In genomic region chr15:98609144-98609852, GRCh38 we compare ENCODE assay signal across 11 cellular contexts. TPM values are rescaled to one million over a fixed set of nuclear protein-coding genes. Genes with fewer than 3 reads are reported as not detected.
A peak's percentile ranks its signal among the peaks of the same experiment; 100 is the strongest.
DNase-seq lines count a peak whose midpoint lies in the region; ATAC-seq and TF ChIP-seq lines count a peak whose summit lies in the region.
"Had no signal": no experiment of that assay in that cellular context is flagged by ENCODE, and none has a peak within 500 bp of the region (broad histone marks: within the 10 kb centered on the region; RNA-seq: fewer than 3 reads in every experiment).

No MANE protein-coding gene starts in this region.

- H3K9me3 Mint-ChIP-seq in WTC11 = no peaks in the 10 kb centered on the region

- TF ChIP-seq EP300 in transverse colon (IDR thresholded peaks at IDR 0.05; ENCODE audit: low read depth) = no peak

- H3K27ac ChIP-seq in transverse colon = no peak overlapping the region
- H3K27ac ChIP-seq: BLaER1 had no signal

- no peaks in the 10 kb centered on the region for H3K27me3 Mint-ChIP-seq in WTC11 (ENCODE audit: low read depth)

- in situ Hi-C loops in ACHN (cut with HindIII; ENCODE audit: low pct_ligation_motif_present, low pct_unique_long_range_greater_than_20kb, low sequenced_read_pairs) (no loop called here), transverse colon (cut with MboI; ENCODE audit: low pct_ligation_motif_present in 1 of 4, low pct_unique_long_range_greater_than_20kb in 1 of 4, low sequenced_read_pairs in 3 of 4) (no loop called here)

- peaks cover 12% of the 10 kb centered on the region for H3K4me1 Mint-ChIP-seq in WTC11

- ATAC-seq in WTC11 (peak; percentile 90), GM18870 (IDR thresholded peaks at IDR 0.05; ENCODE audit: unreplicated experiment) (no peak), HG02852 (IDR thresholded peaks at IDR 0.05; ENCODE audit: unreplicated experiment) (no peak)

- H3K36me3 Mint-ChIP-seq in WTC11 = no peaks in the 10 kb centered on the region

- TF ChIP-seq CTCF in HFF-Myc (IDR thresholded peaks at IDR 0.05; ENCODE audit: low read depth, low read length, missing control alignments) (no peak), WTC11 (IDR thresholded peaks at IDR 0.05) (no peak), transverse colon (IDR thresholded peaks at IDR 0.05) (no peak)

- H3K4me3 Mint-ChIP-seq in WTC11 = no peak overlapping the region

- no peak overlapping the region for H3K4me3 ChIP-seq in HFF-Myc (replicated peaks; ENCODE audit: low read depth, low read length)
- no peak overlapping the region for H3K4me3 ChIP-seq in transverse colon
- H3K4me3 ChIP-seq: BLaER1 had no signal

- no peaks in the 10 kb centered on the region for H3K36me3 ChIP-seq in transverse colon
- H3K36me3 ChIP-seq: BLaER1 had no signal

- no peaks in the 10 kb centered on the region for H3K4me1 ChIP-seq in transverse colon

- whole genome bisulfite sequencing in transverse colon (ENCODE audit: low coverage in 1 of 2), 2 donors = 40 to 72% methylated on average over 3 to 9 of the region's 9 CpGs

- intact Hi-C loops in transverse colon (cut with DNase I; ENCODE audit: low total_unique reads) = no loop called here

- CTCF ChIA-PET in WTC11 (lab: Charles Lee) = interaction anchor here (1.5 kb wide), 1 partner anchor 38 kb away, joined by 3 read pairs; no protein-coding TSS in a partner anchor

- no peak for TF ChIP-seq POLR2A in transverse colon (IDR thresholded peaks at IDR 0.05)

- peaks cover 4% of the 10 kb centered on the region for H3K27me3 ChIP-seq in transverse colon
- H3K27me3 ChIP-seq: BLaER1 had no signal

- DNase-seq in ACHN (peak; percentile 74), HFF-Myc (ENCODE audit: extremely low read depth, low read depth) (peak; percentile 58), WTC11 (ENCODE audit: low spot score) (peak; percentile 38), iPS-NIHi7 (ENCODE audit: extremely low spot score) (peak; percentile 66), transverse colon (no peak), NCI-H1092 treated with DMSO at 0.1 percent for 48 hours (lab: John Stamatoyannopoulos, UW) (no peak)
- DNase-seq: NCI-H2029, SIG-M5 had no signal

- POLR2A ChIA-PET in WTC11 (lab: Charles Lee) = no interaction called here

- H3K27ac Mint-ChIP-seq in WTC11 = peak overlapping the region; percentile 78

- H3K9me3 ChIP-seq in transverse colon = no peaks in the 10 kb centered on the region
- H3K9me3 ChIP-seq: BLaER1 had no signal

TF ChIP-seq in WTC11, 78 proteins besides CTCF, POLR2A, EP300 and RAD21:
- TF ChIP-seq TEAD1 (CRISPR knock-in tag; IDR thresholded peaks at IDR 0.05) (0 out of 2 replicates have a peak, but pooled peaks have one; percentile 9), JUN (CRISPR knock-in tag; IDR thresholded peaks at IDR 0.05) (no peak)

RNA-seq across cellular contexts. Expression of gene IGF1R, which starts 39.0 kb away (rescaled TPM):
- total RNA-seq in WTC11 (2021) (116 to 125 TPM (median 120 TPM) in 3 replicates), transverse colon (100 to 1,000 TPM in 2 of 4 donors, 10 to 100 TPM in 2; 49.4 to 239 (median 109) TPM)

Comparison
In these comparisons a context has a peak if more than half of its experiments do, and no peak if none do; other contexts are left out.
1. DNase-seq: peak in ACHN (single experiment), HFF-Myc (single experiment), WTC11 (single experiment) and iPS-NIHi7 (single experiment); none in transverse colon (single experiment) and NCI-H1092 treated with DMSO at 0.1 percent for 48 hours (single experiment).